Comparison of ENCODE assay signal across 8 cellular contexts in the genomic region with DNA sequence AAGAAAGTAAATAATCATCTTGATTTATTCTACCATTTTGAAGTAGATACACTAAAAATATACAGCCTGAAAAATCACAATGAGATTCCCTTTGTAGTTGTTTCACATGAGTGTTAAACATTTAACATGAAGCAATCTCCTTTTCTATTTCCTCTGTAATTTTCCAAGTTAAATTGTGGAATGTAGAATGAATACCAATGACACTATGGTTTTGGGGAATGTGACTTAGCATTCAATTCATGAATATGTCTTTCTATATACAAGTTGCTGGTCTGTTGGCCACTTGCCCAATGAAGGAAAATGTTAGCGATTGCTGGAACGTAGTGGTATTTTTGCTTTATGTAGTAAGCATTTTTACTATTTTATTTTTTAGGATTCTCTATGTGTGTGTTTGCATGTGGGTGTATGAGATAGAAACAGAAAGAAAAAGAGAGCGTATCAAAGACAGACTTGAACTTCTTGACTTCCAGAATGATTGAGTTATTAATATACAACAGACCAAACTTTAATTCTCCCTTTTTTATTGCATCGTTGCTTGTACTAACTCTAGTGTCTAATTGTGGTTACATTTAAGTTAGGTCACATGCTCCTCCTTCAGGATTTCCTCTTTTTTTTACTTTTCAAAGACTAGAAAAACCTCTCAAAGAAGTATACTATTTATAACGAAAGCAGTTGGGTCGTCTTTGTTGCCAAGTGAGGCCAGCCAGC. TPM values are rescaled to one million over a fixed set of nuclear protein-coding genes. Genes with fewer than 3 reads are reported as not detected.
DNase-seq lines count a peak whose midpoint lies in the region; ATAC-seq and TF ChIP-seq lines count a peak whose summit lies in the region.

No MANE protein-coding gene starts in this region.

- DNase-seq in stimulated activated naive CD8-positive, alpha-beta T cell treated with anti-CD3 and anti-CD28 coated beads, Interleukin-15, Interleukin-2, amounts not matched to agents 100 U/mL and 50 U/mL, for 24 hours: no peak
- DNase-seq in mammary epithelial cell (peak; percentile 30), renal cortical epithelial cell (ENCODE audit: low read depth) (peak; percentile 71), NCI-H2081 (lab: John Stamatoyannopoulos, UW) (no peak), SHP77 (lab: John Stamatoyannopoulos, UW) (no peak)
- DNase-seq in stimulated activated CD4-positive, alpha-beta T cell treated with anti-CD3 and anti-CD28 coated beads, Interleukin-12 subunit alpha, Interleukin-12 subunit beta, amount 100 ng/mL, for 4 hours: no peak

- no peaks in the 10 kb centered on the region for H4K20me1 ChIP-seq in mammary epithelial cell (ENCODE audit: insufficient read depth, low read length)

- H3K4me1 ChIP-seq in mammary epithelial cell (ENCODE audit: insufficient read depth, low read length): peaks cover 25% of the 10 kb centered on the region

- no peak for ATAC-seq in stimulated activated naive CD8-positive, alpha-beta T cell treated with anti-CD3 and anti-CD28 coated beads, Interleukin-15, Interleukin-2, amounts not matched to agents 100 U/mL and 50 U/mL, for 24 hours

- H3K27me3 ChIP-seq in mammary epithelial cell (ENCODE audit: insufficient read depth, low read length): no peaks in the 10 kb centered on the region

- in situ Hi-C loops in mammary epithelial cell (cut with MboI; ENCODE audit: low sequenced_read_pairs in 2 of 2): no loop called here

- H3K4me2 ChIP-seq in mammary epithelial cell (ENCODE audit: insufficient read depth, low read depth, low read length): peak overlapping the region; percentile 97

- H3K4me3 ChIP-seq in mammary epithelial cell (replicated peaks in 1 of 3; ENCODE audit: insufficient read depth in 1 of 3, low read depth in 2 of 3, low read length in 3 of 3): peak overlapping the region; percentile 37 to 92 (median 81)

- TF ChIP-seq RAD21 in Ishikawa (IDR thresholded peaks at IDR 0.05; ENCODE audit: low read depth): no peak

- H3K27ac Mint-ChIP-seq in stimulated activated naive CD8-positive, alpha-beta T cell treated with anti-CD3 and anti-CD28 coated beads, Interleukin-15, Interleukin-2, amounts not matched to agents 100 ng/mL and 50 ng/mL, for 24 hours: peak overlapping the region; percentile 26

- H3K4me3 Mint-ChIP-seq in stimulated activated naive CD8-positive, alpha-beta T cell treated with anti-CD3 and anti-CD28 coated beads, Interleukin-15, Interleukin-2, amounts not matched to agents 100 ng/mL and 50 ng/mL, for 24 hours: peak overlapping the region; percentile 61

- peaks cover 99% of the 10 kb centered on the region for H3K79me2 ChIP-seq in mammary epithelial cell (ENCODE audit: insufficient read depth, low read length)

- peaks cover 56% of the 10 kb centered on the region for H3K27me3 Mint-ChIP-seq in stimulated activated naive CD8-positive, alpha-beta T cell treated with anti-CD3 and anti-CD28 coated beads, Interleukin-15, Interleukin-2, amounts not matched to agents 100 ng/mL and 50 ng/mL, for 24 hours

- H3K9me3 ChIP-seq in mammary epithelial cell (replicated peaks; ENCODE audit: insufficient read depth, low read length): no peaks in the 10 kb centered on the region

- BruUV-seq in mammary epithelial cell (replicated peaks; lab: Mats Ljungman, UMichigan): no TSS peak

- peak overlapping the region; percentile 49 for H3K9ac ChIP-seq in mammary epithelial cell (ENCODE audit: insufficient read depth, low read length)

- CTCF ChIA-PET in mammary epithelial cell (lab: Charles Lee; ENCODE audit: low non-redundant PET): no interaction called here

- dilution Hi-C loops in mammary epithelial cell (cut with HindIII; ENCODE audit: low sequenced_read_pairs): no loop called here

- no peaks in the 10 kb centered on the region for H3K9me3 Mint-ChIP-seq in stimulated activated naive CD8-positive, alpha-beta T cell treated with anti-CD3 and anti-CD28 coated beads, Interleukin-15, Interleukin-2, amounts not matched to agents 100 ng/mL and 50 ng/mL, for 24 hours

- intact Hi-C loops in mammary epithelial cell (cut with micrococcal nuclease): no loop called here

- 7% methylated on average over 6 of the region's 6 CpGs for WGBS in mammary epithelial cell (ENCODE audit: low coverage, missing lambda C conversion rate)

- no peak for TF ChIP-seq EP300 in Ishikawa (IDR thresholded peaks at IDR 0.05; ENCODE audit: borderline replicate concordance)

- TF ChIP-seq CTCF in mammary epithelial cell (conservative IDR thresholded peaks at IDR 0.05 in 1 of 2, IDR thresholded peaks at IDR 0.05 in 1 of 2; ENCODE audit: extremely low read depth in 1 of 2, insufficient read depth in 1 of 2, low read depth in 1 of 2, low read length in 2 of 2): no peak

- no peaks in the 10 kb centered on the region for H3K36me3 Mint-ChIP-seq in stimulated activated naive CD8-positive, alpha-beta T cell treated with anti-CD3 and anti-CD28 coated beads, Interleukin-15, Interleukin-2, amounts not matched to agents 100 ng/mL and 50 ng/mL, for 24 hours (ENCODE audit: low read depth)

- H3K27ac ChIP-seq in mammary epithelial cell (ENCODE audit: insufficient read depth, low read depth, low read length): peak overlapping the region; percentile 42

- peak overlapping the region; percentile 56 for H2AFZ ChIP-seq in mammary epithelial cell (ENCODE audit: low read depth, low read length)

- no peaks in the 10 kb centered on the region for H3K36me3 ChIP-seq in mammary epithelial cell (ENCODE audit: insufficient read depth, low read length)

- peaks cover 43% of the 10 kb centered on the region for H3K4me1 Mint-ChIP-seq in stimulated activated naive CD8-positive, alpha-beta T cell treated with anti-CD3 and anti-CD28 coated beads, Interleukin-15, Interleukin-2, amounts not matched to agents 100 ng/mL and 50 ng/mL, for 24 hours (ENCODE audit: low read depth)

TF ChIP-seq in Ishikawa, 13 proteins besides CTCF, POLR2A, EP300 and RAD21:
- TF ChIP-seq TAF1 (IDR thresholded peaks at IDR 0.05; ENCODE audit: low read depth): no peak
- TF ChIP-seq TEAD4 (IDR thresholded peaks at IDR 0.05): peak; percentile 56; the same call in 1 of the 2 replicates
- peak; percentile 31 for TF ChIP-seq NFIC (IDR thresholded peaks at IDR 0.05)
- no peak for TF ChIP-seq YY1 (IDR thresholded peaks at IDR 0.05; ENCODE audit: low read depth)

RNA-seq across cellular contexts. Expression of a gene that starts 5.9 kb away (rescaled TPM):
- total RNA-seq in mammary epithelial cell (100 to 1,000 TPM in 1 of 2 donors, 10 to 100 TPM in 1; 39.6 to 120 TPM), renal cortical epithelial cell (47.4 and 69.3 TPM in 2 replicates)
- 10.9 TPM for polyA plus RNA-seq in mammary epithelial cell
- polyA minus RNA-seq in mammary epithelial cell: 35.6 TPM

Comparison
In these comparisons a context has a peak if more than half of its experiments do, and no peak if none do; other contexts are left out.
1. DNase-seq: peak in mammary epithelial cell (single experiment) and renal cortical epithelial cell (single experiment); none in stimulated activated naive CD8-positive, alpha-beta T cell treated with anti-CD3 and anti-CD28 coated beads, Interleukin-15, Interleukin-2, amounts not matched to agents 100 U/mL and 50 U/mL, for 24 hours (single experiment), NCI-H2081 (0 of 2), stimulated activated CD4-positive, alpha-beta T cell treated with anti-CD3 and anti-CD28 coated beads, Interleukin-12 subunit alpha, Interleukin-12 subunit beta, amount 100 ng/mL, for 4 hours (single experiment) and SHP77 (0 of 2).